ENCODE assay signal across 10 cellular contexts in the genomic region with DNA sequence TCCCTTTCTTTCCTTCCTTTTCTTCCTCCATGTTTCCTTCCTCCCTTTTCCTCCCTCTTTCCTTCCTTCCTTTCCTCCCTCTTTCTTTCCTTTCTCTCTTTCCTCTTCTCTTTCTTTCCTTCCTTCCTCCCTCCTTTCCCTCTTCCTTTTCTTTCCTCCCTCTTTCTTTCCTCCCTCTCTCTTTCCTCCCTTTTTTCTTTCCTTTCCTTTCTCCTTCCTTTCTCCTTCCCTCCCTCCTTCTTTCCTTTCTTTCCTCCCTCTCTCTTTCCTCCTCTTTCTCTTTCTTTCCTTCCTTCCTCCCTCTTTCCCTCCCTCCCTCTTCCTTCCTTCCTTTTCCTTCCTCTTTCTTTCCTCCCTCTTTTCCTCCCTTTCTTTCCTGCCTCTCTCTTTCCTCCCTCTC.
"Had no signal": no experiment of that assay in that cellular context is flagged by ENCODE, and none has a peak within 500 bp of the region (broad histone marks: within the 10 kb centered on the region; RNA-seq: fewer than 3 reads in every experiment).

No MANE protein-coding gene starts in this region.

- H2AFZ ChIP-seq: GM23338 had no signal

- H3K4me3 ChIP-seq: GM23338 had no signal

- FAIRE-seq: H1, H54 had no signal

- H3K4me2 ChIP-seq: GM23338, KMS-11 had no signal

- H3K9ac ChIP-seq: KMS-11 had no signal

- ATAC-seq: GM23338 had no signal

- DNase-seq: H9, HCEC 1CT, HFFc6, IMR-90, KBM-7 had no signal

- H3K27ac ChIP-seq: HL-60, KMS-11 had no signal
